Comparison of ENCODE assay signal across 8 cellular contexts in the genomic region with DNA sequence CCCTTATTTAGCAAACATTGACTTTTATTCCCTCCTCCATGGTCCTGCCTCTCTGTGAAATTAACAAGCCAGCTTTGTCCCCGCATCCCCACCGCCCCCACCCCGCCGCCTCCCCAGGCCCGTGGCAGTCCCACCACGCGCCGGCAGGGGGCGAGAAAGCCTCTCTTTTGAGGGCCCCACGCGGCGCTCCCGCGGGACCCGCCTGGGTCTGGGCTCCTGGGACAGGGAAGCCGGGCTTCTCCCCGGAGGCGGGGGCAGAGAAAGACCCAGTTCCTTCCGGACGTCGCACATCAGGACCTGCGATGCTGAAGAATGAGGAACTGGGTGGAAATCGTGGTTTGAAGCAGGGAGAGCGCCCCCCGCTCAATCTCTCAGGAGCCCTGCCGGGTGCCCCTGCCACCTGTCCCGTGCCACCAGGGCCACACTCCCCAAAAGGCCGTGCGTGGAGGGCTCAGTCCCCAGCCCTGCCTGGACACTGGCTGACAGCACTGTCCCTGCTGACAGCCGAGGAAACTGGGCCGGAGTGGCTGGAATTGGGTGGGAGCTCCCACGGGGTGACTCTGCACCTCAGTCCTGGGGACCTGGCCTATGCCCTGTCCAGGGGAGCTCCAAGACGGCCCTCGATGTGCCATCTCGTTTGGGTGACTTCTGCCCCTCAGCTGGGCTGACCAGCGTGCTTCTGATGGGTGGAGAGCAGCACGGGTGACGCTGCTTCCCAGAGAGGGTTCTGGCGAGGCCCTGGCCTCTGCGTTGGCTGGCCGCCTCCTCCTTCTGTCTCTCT. TPM values are rescaled to one million over a fixed set of nuclear protein-coding genes. Genes with fewer than 3 reads are reported as not detected.
DNase-seq lines count a peak whose midpoint lies in the region; ATAC-seq, FAIRE-seq and TF ChIP-seq lines count a peak whose summit lies in the region.

No MANE protein-coding gene starts in this region.

- no peak for ATAC-seq in HG02678 (IDR thresholded peaks at IDR 0.05; ENCODE audit: unreplicated experiment)

- H3K36me3 ChIP-seq in left ventricle myocardium inferior, result no peaks in the 10 kb centered on the region
- no peaks in the 10 kb centered on the region for H3K36me3 ChIP-seq in small intestine (ENCODE audit: control insufficient read depth in 2 of 2, insufficient read depth in 2 of 2, low read length in 2 of 2)

- H3K27ac ChIP-seq in left ventricle myocardium inferior (replicated peaks) (no peak overlapping the region), small intestine (ENCODE audit: low read depth in 1 of 2, low read length in 1 of 2) (no peak overlapping the region)

- peak; percentile 88 for TF ChIP-seq CTCF in left ventricle myocardium inferior (IDR thresholded peaks at IDR 0.05; ENCODE audit: borderline replicate concordance)

- H3K4me3 ChIP-seq in left ventricle myocardium inferior (no peak overlapping the region), small intestine (ENCODE audit: low read depth in 1 of 2, low read length in 2 of 2) (no peak overlapping the region)

- 28 to 29% (median 28%) methylated on average over 40 to 41 of the region's 41 CpGs for WGBS in small intestine, 3 donors

- H3K4me1 ChIP-seq in left ventricle myocardium inferior (no peaks in the 10 kb centered on the region), small intestine (ENCODE audit: control insufficient read depth in 2 of 2, insufficient read depth in 1 of 2, low read depth in 1 of 2, low read length in 1 of 2) (no peaks in the 10 kb centered on the region)

- H3K9me3 ChIP-seq in left ventricle myocardium inferior (replicated peaks) (peaks cover 17% of the 10 kb centered on the region), small intestine (ENCODE audit: control insufficient read depth, low read depth) (no peaks in the 10 kb centered on the region)

- peak; percentile 63 for DNase-seq in CD1c-positive myeloid dendritic cell (ENCODE audit: extremely low spot score)
- peak; percentile 4 for DNase-seq in MV-4-11 (lab: John Stamatoyannopoulos, UW)
- DNase-seq in activated effector memory CD4-positive, alpha-beta T cell treated with anti-CD3 and anti-CD28 coated beads, Interleukin-2, amount 50 U/mL, for 16 hours, result peak; percentile 83
- DNase-seq in left ventricle myocardium inferior, result peak; percentile 48
- peak; percentile 46 for DNase-seq in small intestine
- no peak for DNase-seq in ureter (ENCODE audit: low spot score)
- DNase-seq in LoVo (ENCODE audit: low spot score), result no peak

- FAIRE-seq in small intestine (lab: Jason Lieb, UNC), result no peak

- intact Hi-C loops in left ventricle myocardium inferior (cut with micrococcal nuclease), result loop anchor here (5.0 kb wide), 1 partner anchor 410 kb away; no protein-coding TSS in a partner anchor

- H3K27me3 ChIP-seq in left ventricle myocardium inferior (ENCODE audit: low read depth) (peaks cover 81% of the 10 kb centered on the region), small intestine (ENCODE audit: control insufficient read depth in 2 of 2, insufficient read depth in 2 of 2, low read length in 2 of 2) (peaks cover 0 to 3% of the 10 kb centered on the region in 2 donors)

RNA-seq across cellular contexts. Expression of a gene that starts 8.6 kb away (rescaled TPM):
- not detected for total RNA-seq in left ventricle myocardium inferior
- not detected for polyA plus RNA-seq in small intestine
- not detected for total RNA-seq in ureter

RNA-seq across cellular contexts. Expression of a gene that starts 56.3 kb away (rescaled TPM):
- total RNA-seq in left ventricle myocardium inferior (16.6 TPM), ureter (15.9 TPM)
- 10 to 100 TPM in 1 of 3 donors, 1 to 10 TPM in 2; 5.4 to 11.4 (median 6.0) TPM for polyA plus RNA-seq in small intestine

Comparison
In these comparisons a context has a peak if more than half of its experiments do, and no peak if none do; other contexts are left out.
1. DNase-seq: peak in CD1c-positive myeloid dendritic cell (single experiment), MV-4-11 (single experiment), activated effector memory CD4-positive, alpha-beta T cell treated with anti-CD3 and anti-CD28 coated beads, Interleukin-2, amount 50 U/mL, for 16 hours (single experiment), left ventricle myocardium inferior (single experiment) and small intestine (single experiment); none in ureter (single experiment) and LoVo (single experiment).